Comparison of ENCODE assay signal across 24 cellular contexts in genomic region chr10:24544776-24545175, GRCh38.
A peak's percentile ranks its signal among the peaks of the same experiment; 100 is the strongest.
DNase-seq lines count a peak whose midpoint lies in the region; ATAC-seq, FAIRE-seq and TF ChIP-seq lines count a peak whose summit lies in the region.
"Had no signal": no experiment of that assay in that cellular context is flagged by ENCODE, and none has a peak within 500 bp of the region (broad histone marks: within the 10 kb centered on the region; RNA-seq: fewer than 3 reads in every experiment).

No MANE protein-coding gene starts in this region.

- POLR2A ChIA-PET in K562 (lab: Yijun Ruan, JAX) = no interaction called here

- ATAC-seq in K562 = peak; percentile 32; the same call in 2 of the 3 replicates
- ATAC-seq: A549 had no signal

- peaks cover 34% of the 10 kb centered on the region for H3K36me3 Mint-ChIP-seq in neural crest cell (ENCODE audit: low read depth)
- H3K36me3 Mint-ChIP-seq: CD4-positive, alpha-beta memory T cell had no signal

- TF ChIP-seq CTCF in K562 (IDR thresholded peaks at IDR 0.05 in 2 of 3, conservative IDR thresholded peaks at IDR 0.05 in 1 of 3; ENCODE audit: insufficient read depth in 2 of 3, low read depth in 1 of 3, low read length in 3 of 3) = no peak
- TF ChIP-seq CTCF in neural crest cell (conservative IDR thresholded peaks at IDR 0.05) = no peak
- TF ChIP-seq CTCF in spleen (IDR thresholded peaks at IDR 0.05 in 8 of 11, conservative IDR thresholded peaks at IDR 0.05 in 3 of 11) = no peak

- DNase-seq in K562 (ENCODE audit: extremely low read depth in 1 of 4, low spot score in 3 of 4) (no peak), neural crest cell (ENCODE audit: low read depth, low spot score) (no peak), spleen (peak; percentile 40), GM19240 (ENCODE audit: insufficient read length, low spot score) (no peak), pons (ENCODE audit: low spot score) (no peak)
- DNase-seq in central memory CD4-positive, alpha-beta T cell = no peak
- DNase-seq: 8988T; ACHN; AML-193; BE2C; Calu3; CD4-positive, alpha-beta memory T cell; COR-L47; DMS53; DMS79 treated with DMSO at 0.1 percent for 48 hours; GF-D8; GM23248; H7; HCEC 1CT had no signal

- H3K4me1 ChIP-seq in K562 (replicated peaks in 1 of 2; ENCODE audit: control insufficient read depth in 2 of 2, insufficient read depth in 2 of 2, low read length in 2 of 2) (no peaks in the 10 kb centered on the region), spleen (no peaks in the 10 kb centered on the region)
- H3K4me1 ChIP-seq: A549; BE2C; BLaER1 treated with 17β-estradiol and CSF1 and Interleukin-3, amounts not matched to agents 10 nM and 100 nM had no signal

- H3K27me3 ChIP-seq in K562 (ENCODE audit: control insufficient read depth in 2 of 2, insufficient read depth in 2 of 2, low read length in 2 of 2) (peaks cover 41 to 53% of the 10 kb centered on the region in 2 experiments), spleen (replicated peaks in 1 of 7) (no peaks in the 10 kb centered on the region)
- H3K27me3 ChIP-seq: BLaER1 treated with 17β-estradiol and CSF1 and Interleukin-3, amounts not matched to agents 10 nM and 100 nM had no signal

- no peaks in the 10 kb centered on the region for H3K79me2 ChIP-seq in K562 (ENCODE audit: control insufficient read depth, insufficient read depth, low read length)

- no peak for TF ChIP-seq POLR2A in K562 (conservative IDR thresholded peaks at IDR 0.05)
- TF ChIP-seq POLR2A in spleen (IDR thresholded peaks at IDR 0.05) = no peak

- intact Hi-C loops in K562 (cut with micrococcal nuclease) = no loop called here
- intact Hi-C loops in spleen (cut with DNase I; ENCODE audit: low total_unique reads) = no loop called here

- CTCF ChIA-PET in K562 (lab: Yijun Ruan, JAX; ENCODE audit: low intra/inter-chr PET ratio) = no interaction called here

- no peaks in the 10 kb centered on the region for H3K27me3 Mint-ChIP-seq in neural crest cell (ENCODE audit: low read depth)

- no peaks in the 10 kb centered on the region for H3K9me1 ChIP-seq in K562 (ENCODE audit: control insufficient read depth, insufficient read depth, low read length)

- H3K4me3 ChIP-seq in K562 = no peak overlapping the region
- no peak overlapping the region for H3K4me3 ChIP-seq in spleen
- H3K4me3 ChIP-seq: A549; BLaER1 treated with 17β-estradiol and CSF1 and Interleukin-3, amounts not matched to agents 10 nM and 100 nM; GM23248 had no signal

- no peak overlapping the region for H3K27ac ChIP-seq in K562 (ENCODE audit: extremely low read depth, low read depth, low read length)
- H3K27ac ChIP-seq in spleen = no peak overlapping the region
- H3K27ac ChIP-seq: A549; BLaER1 treated with 17β-estradiol and CSF1 and Interleukin-3, amounts not matched to agents 10 nM and 100 nM; GM23248 had no signal

- peaks cover 9% of the 10 kb centered on the region for H3K4me1 Mint-ChIP-seq in neural crest cell
- H3K4me1 Mint-ChIP-seq: CD4-positive, alpha-beta memory T cell had no signal

- FAIRE-seq in K562 (lab: Jason Lieb, UNC) = peak; percentile 35
- FAIRE-seq: A549, GM12891, GM18507, H1 had no signal

- no peak overlapping the region for H3K4me3 Mint-ChIP-seq in neural crest cell
- H3K4me3 Mint-ChIP-seq: CD4-positive, alpha-beta memory T cell had no signal

- H4K20me1 ChIP-seq in K562 (replicated peaks; ENCODE audit: control insufficient read depth, insufficient read depth, low read length) = no peaks in the 10 kb centered on the region
- H4K20me1 ChIP-seq: BLaER1 treated with 17β-estradiol and CSF1 and Interleukin-3, amounts not matched to agents 10 nM and 100 nM had no signal

- H3K27ac Mint-ChIP-seq in neural crest cell (ENCODE audit: unreplicated experiment) = peak overlapping the region; percentile 38
- H3K27ac Mint-ChIP-seq: CD4-positive, alpha-beta memory T cell had no signal

- H3K9ac ChIP-seq in K562 (ENCODE audit: insufficient read depth in 1 of 2, low read depth in 2 of 2, low read length in 2 of 2) = no peak overlapping the region
- H3K9ac ChIP-seq: BLaER1 treated with 17β-estradiol and CSF1 and Interleukin-3, amounts not matched to agents 10 nM and 100 nM; GM23248 had no signal

- H2AFZ ChIP-seq in K562 (ENCODE audit: low read depth, low read length) = no peak overlapping the region
- H2AFZ ChIP-seq: GM23248 had no signal

- no peak for TF ChIP-seq RAD21 in K562 (CRISPR knock-in tag; conservative IDR thresholded peaks at IDR 0.05 in 1 of 2, IDR thresholded peaks at IDR 0.05 in 1 of 2)

- WGBS in K562 (ENCODE audit: insufficient coverage, low coverage, missing lambda C conversion rate) = 5% methylated on average over 10 of the region's 10 CpGs
- 89 to 95% (median 92%) methylated on average over 10 of the region's 10 CpGs for WGBS in spleen, 5 donors

- no peak overlapping the region for H3K4me2 ChIP-seq in K562 (ENCODE audit: insufficient read depth, low read length)
- H3K4me2 ChIP-seq: A549; BLaER1 treated with 17β-estradiol and CSF1 and Interleukin-3, amounts not matched to agents 10 nM and 100 nM had no signal

- no peaks in the 10 kb centered on the region for H3K36me3 ChIP-seq in K562 (ENCODE audit: control insufficient read depth, insufficient read depth, low read length)
- H3K36me3 ChIP-seq in spleen = peaks cover 0 to 54% (median 3%) of the 10 kb centered on the region in 6 donors
- H3K36me3 ChIP-seq: BE2C had no signal

- H3K9me3 ChIP-seq in K562 (replicated peaks; ENCODE audit: control insufficient read depth, insufficient read depth, low read depth, low read length) (no peaks in the 10 kb centered on the region), spleen (no peaks in the 10 kb centered on the region)
- H3K9me3 ChIP-seq: A549; BE2C; BLaER1 treated with 17β-estradiol and CSF1 and Interleukin-3, amounts not matched to agents 10 nM and 100 nM had no signal

- in situ Hi-C loops in K562 (cut with MboI) = no loop called here

- H3K9me3 Mint-ChIP-seq in neural crest cell = peaks cover 2% of the 10 kb centered on the region
- H3K9me3 Mint-ChIP-seq: CD4-positive, alpha-beta memory T cell had no signal

- BruUV-seq in K562 (replicated peaks; lab: Mats Ljungman, UMichigan) = no TSS peak

- TF ChIP-seq EP300 in K562 (IDR thresholded peaks at IDR 0.05; ENCODE audit: low read length) = no peak

TF ChIP-seq in K562, 482 proteins besides CTCF, POLR2A, EP300 and RAD21:
- TF ChIP-seq HSF4 (CRISPR knock-in tag; IDR thresholded peaks at IDR 0.05; ENCODE audit: borderline replicate concordance) (no peak), ZNF316 (IDR thresholded peaks at IDR 0.05) (no peak), SFPQ (IDR thresholded peaks at IDR 0.05; ENCODE audit: low read depth, low read length) (no peak), ZSCAN29 (IDR thresholded peaks at IDR 0.05) (no peak)
